In genomic region chr11:45385423-45385822, GRCh38 we compare ENCODE assay signal across 21 cellular contexts.
DNase-seq lines count a peak whose midpoint lies in the region; ATAC-seq and TF ChIP-seq lines count a peak whose summit lies in the region.
"Had no signal": no experiment of that assay in that cellular context is flagged by ENCODE, and none has a peak within 500 bp of the region (broad histone marks: within the 10 kb centered on the region; RNA-seq: fewer than 3 reads in every experiment).

No MANE protein-coding gene starts in this region.

- no peak overlapping the region for H4K8ac ChIP-seq in neuronal stem cell (ENCODE audit: low read depth, low read length)

- no peaks in the 10 kb centered on the region for H3K9me3 ChIP-seq in BLaER1
- H3K9me3 ChIP-seq in CD8-positive, alpha-beta memory T cell (ENCODE audit: low read length), result no peaks in the 10 kb centered on the region
- H3K9me3 ChIP-seq in neuronal stem cell (replicated peaks in 1 of 2; ENCODE audit: control insufficient read depth in 2 of 2, insufficient read depth in 1 of 2, low read depth in 1 of 2, low read length in 2 of 2), result no peaks in the 10 kb centered on the region
- H3K9me3 ChIP-seq: SK-N-SH had no signal

- H4K20me1 ChIP-seq in BLaER1, result peaks cover 94% of the 10 kb centered on the region

- H3K36me3 Mint-ChIP-seq in CD8-positive, alpha-beta memory T cell, result no peaks in the 10 kb centered on the region
- H3K36me3 Mint-ChIP-seq in central memory CD8-positive, alpha-beta T cell (ENCODE audit: insufficient read depth), result peaks cover 2% of the 10 kb centered on the region
- H3K36me3 Mint-ChIP-seq in CD14-positive monocyte, result no peaks in the 10 kb centered on the region

- H2BK12ac ChIP-seq in neuronal stem cell (ENCODE audit: low read length), result no peak overlapping the region

- peaks cover 44% of the 10 kb centered on the region for H3K4me1 ChIP-seq in BLaER1
- no peaks in the 10 kb centered on the region for H3K4me1 ChIP-seq in CD8-positive, alpha-beta memory T cell (ENCODE audit: insufficient read depth, low read length)
- peaks cover 7 to 26% of the 10 kb centered on the region in 2 donors for H3K4me1 ChIP-seq in neuronal stem cell (ENCODE audit: control insufficient read depth in 2 of 2, insufficient read depth in 1 of 2, low read depth in 1 of 2, low read length in 2 of 2)

- no peak overlapping the region for H3K9ac ChIP-seq in BLaER1
- H3K9ac ChIP-seq in neuronal stem cell (ENCODE audit: low read depth, low read length, poor library complexity), result no peak overlapping the region
- H3K9ac ChIP-seq: SK-N-SH had no signal

- TF ChIP-seq CTCF in brain microvascular endothelial cell (IDR thresholded peaks at IDR 0.05; ENCODE audit: low read depth, low read length, missing control alignments) (no peak), CD14-positive monocyte (IDR thresholded peaks at IDR 0.05) (no peak)

- no peaks in the 10 kb centered on the region for H3K9me3 Mint-ChIP-seq in CD8-positive, alpha-beta memory T cell
- no peaks in the 10 kb centered on the region for H3K9me3 Mint-ChIP-seq in central memory CD8-positive, alpha-beta T cell
- H3K9me3 Mint-ChIP-seq in CD14-positive monocyte, result peaks cover 0 to 3% (median 0%) of the 10 kb centered on the region in 7 donors
- H3K9me3 Mint-ChIP-seq: H9 had no signal

- H2BK5ac ChIP-seq in neuronal stem cell (ENCODE audit: low read length), result no peak overlapping the region

- peak overlapping the region in 7 of 8 donors; percentile 26 to 87 (median 55) for H3K27ac Mint-ChIP-seq in CD8-positive, alpha-beta memory T cell
- H3K27ac Mint-ChIP-seq in central memory CD8-positive, alpha-beta T cell (ENCODE audit: low read depth), result peak overlapping the region; percentile 62
- H3K27ac Mint-ChIP-seq in CD14-positive monocyte, result no peak overlapping the region
- H3K27ac Mint-ChIP-seq: B cell had no signal

- H3K27me3 ChIP-seq in BLaER1 (peaks cover 97% of the 10 kb centered on the region), neuronal stem cell (ENCODE audit: control insufficient read depth in 3 of 3, insufficient read depth in 3 of 3, low read depth in 1 of 3, low read length in 3 of 3) (peaks cover 0 to 43% (median 0%) of the 10 kb centered on the region in 3 experiments), brain microvascular endothelial cell (replicated peaks) (peaks cover 17% of the 10 kb centered on the region)
- no peaks in the 10 kb centered on the region for H3K27me3 ChIP-seq in CD8-positive, alpha-beta memory T cell (ENCODE audit: insufficient read depth, low read length, poor library complexity, severe bottlenecking)

- H2AFZ ChIP-seq in neuronal stem cell (ENCODE audit: low read length), result peak overlapping the region; percentile 69

- H2BK15ac ChIP-seq in neuronal stem cell (ENCODE audit: low read length), result no peak overlapping the region

- H3K4ac ChIP-seq in neuronal stem cell (ENCODE audit: low read length), result no peak overlapping the region

- CTCF ChIA-PET in CD8-positive, alpha-beta memory T cell (lab: Charles Lee), result interaction anchor here (1.0 to 1.1 kb wide), 2 partner anchors 15 to 46 kb away, joined by 3 read pairs; no protein-coding TSS in a partner anchor

- H4K91ac ChIP-seq in neuronal stem cell (ENCODE audit: low read depth, low read length, poor library complexity), result no peak overlapping the region

- H3K18ac ChIP-seq in neuronal stem cell (ENCODE audit: low read length), result peak overlapping the region; percentile 36

- H3K4me2 ChIP-seq in BLaER1 (peak overlapping the region; percentile 43), neuronal stem cell (ENCODE audit: insufficient read depth, low read length, poor library complexity, severe bottlenecking) (no peak overlapping the region)
- H3K4me2 ChIP-seq: SK-N-SH had no signal

- no peak overlapping the region for H3K14ac ChIP-seq in neuronal stem cell (ENCODE audit: low read length)

- H3K36me3 ChIP-seq in BLaER1 (no peaks in the 10 kb centered on the region), neuronal stem cell (replicated peaks in 1 of 2; ENCODE audit: control insufficient read depth in 2 of 2, insufficient read depth in 2 of 2, low read length in 2 of 2) (no peaks in the 10 kb centered on the region), brain microvascular endothelial cell (replicated peaks) (no peaks in the 10 kb centered on the region)
- H3K36me3 ChIP-seq in CD8-positive, alpha-beta memory T cell (ENCODE audit: insufficient read depth, low read length), result no peaks in the 10 kb centered on the region

- no peaks in the 10 kb centered on the region for H3K79me1 ChIP-seq in neuronal stem cell (ENCODE audit: low read depth, low read length)

- intact Hi-C loops in CD14-positive monocyte (cut with micrococcal nuclease), result no loop called here

- H3K27me3 Mint-ChIP-seq in CD8-positive, alpha-beta memory T cell, result peaks cover 0 to 5% of the 10 kb centered on the region in 2 donors
- H3K27me3 Mint-ChIP-seq in central memory CD8-positive, alpha-beta T cell, result no peaks in the 10 kb centered on the region
- H3K27me3 Mint-ChIP-seq in CD14-positive monocyte (ENCODE audit: low read depth in 3 of 3), result peaks cover 27 to 61% (median 37%) of the 10 kb centered on the region in 3 donors

- H3K23ac ChIP-seq in neuronal stem cell (ENCODE audit: low read depth, low read length, poor library complexity), result peak overlapping the region; percentile 3

- ATAC-seq in central memory CD8-positive, alpha-beta T cell (replicated peaks; ENCODE audit: extremely low read depth, poor library complexity, severe bottlenecking), result no peak

- H3K4me1 Mint-ChIP-seq in CD8-positive, alpha-beta memory T cell, result peaks cover 17 to 40% (median 32%) of the 10 kb centered on the region in 3 donors
- H3K4me1 Mint-ChIP-seq in central memory CD8-positive, alpha-beta T cell, result peaks cover 27% of the 10 kb centered on the region
- H3K4me1 Mint-ChIP-seq in CD14-positive monocyte, result peaks cover 18% of the 10 kb centered on the region
- H3K4me1 Mint-ChIP-seq: B cell had no signal

- DNase-seq in CD8-positive, alpha-beta memory T cell, result no peak
- DNase-seq in central memory CD8-positive, alpha-beta T cell (ENCODE audit: low spot score in 2 of 2), result no peak
- DNase-seq in neuronal stem cell (ENCODE audit: low spot score), result no peak
- DNase-seq in NCI-H1930 (lab: John Stamatoyannopoulos, UW), result no peak
- no peak for DNase-seq in brain microvascular endothelial cell
- no peak for DNase-seq in CD14-positive monocyte (ENCODE audit: low spot score)
- DNase-seq in ecto neural progenitor cell (ENCODE audit: low spot score), result no peak
- DNase-seq: COR-L47; DMS 273 treated with DMSO at 0.1 percent for 48 hours; GF-D8; H9; IMR-90; NCI-H2081 treated with DMSO at 0.1 percent for 48 hours; NCI-H446 treated with DMSO at 0.1 percent for 48 hours; NK-92 treated with Interleukin-12 subunit alpha and Interleukin-12 subunit beta, amount 100 ng/mL, for 24 hours; OCI-M1; SHP77; SK-N-SH had no signal

- no peak overlapping the region for H2AK5ac ChIP-seq in neuronal stem cell (ENCODE audit: low read depth, low read length)

- H2BK120ac ChIP-seq in neuronal stem cell (ENCODE audit: low read depth, low read length), result no peak overlapping the region

- H3K4me3 ChIP-seq in BLaER1 (no peak overlapping the region), neuronal stem cell (ENCODE audit: low read length in 2 of 2) (no peak overlapping the region), brain microvascular endothelial cell (ENCODE audit: low read depth, low read length) (no peak overlapping the region)
- no peak overlapping the region for H3K4me3 ChIP-seq in CD8-positive, alpha-beta memory T cell (ENCODE audit: low read length)

- no CpG with 5 or more reads among the region's 9 CpGs for WGBS in neuronal stem cell (ENCODE audit: extremely low coverage in 2 of 2, insufficient read length in 2 of 2, insufficient replicate concordance in 1 of 2), 2 donors

- in situ Hi-C loops in brain microvascular endothelial cell (cut with HindIII; ENCODE audit: low pct_ligation_motif_present, low sequenced_read_pairs), result loop anchor here (25.0 kb wide), 2 partner anchors 277 to 377 kb away; partner anchors contain the start of gene CHST1

- H3K4me3 Mint-ChIP-seq in CD8-positive, alpha-beta memory T cell, result no peak overlapping the region
- H3K4me3 Mint-ChIP-seq in central memory CD8-positive, alpha-beta T cell, result no peak overlapping the region
- peak overlapping the region in 1 of 2 donors; percentile 12 for H3K4me3 Mint-ChIP-seq in CD14-positive monocyte
- H3K4me3 Mint-ChIP-seq: B cell, H9 had no signal

- H3K27ac ChIP-seq in BLaER1, result no peak overlapping the region
- H3K27ac ChIP-seq in CD8-positive, alpha-beta memory T cell (ENCODE audit: low read depth, low read length), result no peak overlapping the region
- no peak overlapping the region for H3K27ac ChIP-seq in neuronal stem cell (replicated peaks; ENCODE audit: low read length)
- no peak overlapping the region for H3K27ac ChIP-seq in brain microvascular endothelial cell
- H3K27ac ChIP-seq: HL-60 had no signal

- POLR2A ChIA-PET in CD8-positive, alpha-beta memory T cell (lab: Charles Lee), result no interaction called here

Comparison
In these comparisons a context has a peak if more than half of its experiments do, and no peak if none do; other contexts are left out.
1. H3K27ac Mint-ChIP-seq: peak in CD8-positive, alpha-beta memory T cell (7 of 8) and central memory CD8-positive, alpha-beta T cell (single experiment); none in CD14-positive monocyte (0 of 7).